Comparison of ENCODE assay signal across 22 cellular contexts in genomic region chr12:52537101-52537500, GRCh38. TPM values are rescaled to one million over a fixed set of nuclear protein-coding genes. Genes with fewer than 3 reads are reported as not detected.
A peak's percentile ranks its signal among the peaks of the same experiment; 100 is the strongest.
DNase-seq lines count a peak whose midpoint lies in the region; FAIRE-seq and TF ChIP-seq lines count a peak whose summit lies in the region.
"Had no signal": no experiment of that assay in that cellular context is flagged by ENCODE, and none has a peak within 500 bp of the region (broad histone marks: within the 10 kb centered on the region; RNA-seq: fewer than 3 reads in every experiment).

No MANE protein-coding gene starts in this region.

- no peaks in the 10 kb centered on the region for H3K36me3 Mint-ChIP-seq in neural progenitor cell
- H3K36me3 Mint-ChIP-seq: CD14-positive monocyte; CD4-positive, alpha-beta memory T cell had no signal

- no peak overlapping the region for H3K27ac Mint-ChIP-seq in neural progenitor cell
- H3K27ac Mint-ChIP-seq: CD14-positive monocyte, HFFc6 had no signal

- no peaks in the 10 kb centered on the region for H3F3A ChIP-seq in neural progenitor cell (ENCODE audit: low read depth)

- TF ChIP-seq CTCF in bronchial epithelial cell (IDR thresholded peaks at IDR 0.05; ENCODE audit: insufficient read depth, low read length, severe bottlenecking) (no peak), neural progenitor cell (IDR thresholded peaks at IDR 0.05) (no peak)

- H3K9me3 ChIP-seq in neural progenitor cell (ENCODE audit: low read depth), result no peaks in the 10 kb centered on the region
- H3K9me3 ChIP-seq: A549 had no signal

- FAIRE-seq in bronchial epithelial cell (lab: Jason Lieb, UNC) (peak; percentile 66), frontal cortex (lab: Jason Lieb, UNC) (no peak)
- FAIRE-seq: A549, GM12892 had no signal

- no peaks in the 10 kb centered on the region for H3K27me3 ChIP-seq in bronchial epithelial cell (ENCODE audit: control insufficient read depth, insufficient read depth, low read length)
- H3K27me3 ChIP-seq in neural progenitor cell, result no peaks in the 10 kb centered on the region

- H3K4me1 Mint-ChIP-seq in neural progenitor cell, result peaks cover 5% of the 10 kb centered on the region
- H3K4me1 Mint-ChIP-seq: CD4-positive, alpha-beta memory T cell had no signal

- H2AFZ ChIP-seq in neural progenitor cell (replicated peaks), result no peak overlapping the region

- no peak overlapping the region for H3K4me2 ChIP-seq in neural progenitor cell
- H3K4me2 ChIP-seq: A549 had no signal

- peak overlapping the region; percentile 17 for H3K4me3 Mint-ChIP-seq in neural progenitor cell
- H3K4me3 Mint-ChIP-seq: CD14-positive monocyte; CD4-positive, alpha-beta memory T cell; HFFc6 had no signal

- H3K36me3 ChIP-seq in bronchial epithelial cell (ENCODE audit: control insufficient read depth, insufficient read depth, low read length) (no peaks in the 10 kb centered on the region), neural progenitor cell (no peaks in the 10 kb centered on the region)

- H3K9me3 Mint-ChIP-seq in neural progenitor cell, result peaks cover 3% of the 10 kb centered on the region
- H3K9me3 Mint-ChIP-seq: CD4-positive, alpha-beta memory T cell; HFFc6 had no signal

- peaks cover 8% of the 10 kb centered on the region for H3K27me3 Mint-ChIP-seq in neural progenitor cell (ENCODE audit: insufficient read depth, low read depth)

- H3K79me2 ChIP-seq in neural progenitor cell (ENCODE audit: low read depth), result no peaks in the 10 kb centered on the region

- H3K4me3 ChIP-seq in bronchial epithelial cell (ENCODE audit: low read depth, low read length), result no peak overlapping the region
- no peak overlapping the region for H3K4me3 ChIP-seq in neural progenitor cell
- H3K4me3 ChIP-seq: A549 had no signal

- no peak overlapping the region for H3K27ac ChIP-seq in neural progenitor cell
- H3K27ac ChIP-seq: A549, HL-60 had no signal

- DNase-seq in NCI-H1105 (lab: John Stamatoyannopoulos, UW), result peak; percentile 19
- peak; percentile 31 for DNase-seq in NCI-H1105 treated with DMSO at 0.1 percent for 48 hours (lab: John Stamatoyannopoulos, UW)
- no peak for DNase-seq in bronchial epithelial cell (ENCODE audit: low read depth)
- no peak for DNase-seq in neural progenitor cell (ENCODE audit: low spot score)
- no peak for DNase-seq in hepatic stellate cell (ENCODE audit: low spot score)
- DNase-seq in iPS-NIHi11 (ENCODE audit: low spot score), result no peak
- DNase-seq in 8988T, result no peak
- DNase-seq in frontal cortex (ENCODE audit: low spot score in 2 of 2), result no peak
- DNase-seq: AML-193; CD4-positive, alpha-beta memory T cell; DMS153; DMS79; GDM1; GOT3; H7; HFFc6 had no signal

- no peak overlapping the region for H3K9ac ChIP-seq in neural progenitor cell

- no peaks in the 10 kb centered on the region for H4K20me1 ChIP-seq in neural progenitor cell (ENCODE audit: low read depth)

- no peaks in the 10 kb centered on the region for H3K4me1 ChIP-seq in neural progenitor cell

RNA-seq across cellular contexts. Expression of gene KRT71, which starts 15.8 kb away (rescaled TPM):
- not detected in 2 replicates for total RNA-seq in bronchial epithelial cell
- total RNA-seq in neural progenitor cell (ENCODE audit: low replicate concordance), result not detected in 2 replicates
- not detected for total RNA-seq in frontal cortex
- total RNA-seq: CD4-positive, alpha-beta memory T cell; Daoy; H7; HFFc6; HT1080 had no signal

RNA-seq across cellular contexts. Expression of gene KRT5, which starts 16.9 kb away (rescaled TPM):
- total RNA-seq in bronchial epithelial cell, result 6,770 and 10,597 TPM in 2 replicates
- not detected in 2 replicates for total RNA-seq in neural progenitor cell (ENCODE audit: low replicate concordance)
- total RNA-seq in frontal cortex, result not detected
- total RNA-seq: CD4-positive, alpha-beta memory T cell; Daoy; H7; HFFc6; HT1080 had no signal

RNA-seq across cellular contexts. Expression of gene KRT74, which starts 36.5 kb away (rescaled TPM):
- total RNA-seq in bronchial epithelial cell, result 0.13 TPM in 1 of 2 replicates, not detected in the other
- total RNA-seq in neural progenitor cell (ENCODE audit: low replicate concordance), result not detected in 2 replicates
- total RNA-seq in frontal cortex, result not detected
- total RNA-seq: CD4-positive, alpha-beta memory T cell; Daoy; H7; HFFc6; HT1080 had no signal

RNA-seq across cellular contexts. Expression of gene KRT6A, which starts 44.0 kb away (rescaled TPM):
- total RNA-seq in bronchial epithelial cell (13,929 and 17,192 TPM in 2 replicates), neural progenitor cell (ENCODE audit: low replicate concordance) (not detected in 2 replicates), frontal cortex (not detected)
- total RNA-seq: CD4-positive, alpha-beta memory T cell; Daoy; H7; HFFc6; HT1080 had no signal

Comparison
In these comparisons a context has a peak if more than half of its experiments do, and no peak if none do; other contexts are left out.
1. DNase-seq: peak in NCI-H1105 (single experiment) and NCI-H1105 treated with DMSO at 0.1 percent for 48 hours (single experiment); none in bronchial epithelial cell (single experiment), neural progenitor cell (single experiment), hepatic stellate cell (single experiment), iPS-NIHi11 (single experiment), 8988T (single experiment) and frontal cortex (0 of 2).
2. RNA of gene KRT5, which starts 16.9 kb away (total RNA-seq): 6,770 to 10,597 TPM in bronchial epithelial cell; not detected in neural progenitor cell and not detected in frontal cortex (single experiment); every median in the first group is over 1,000 times any median in the second.